In the genomic region with DNA sequence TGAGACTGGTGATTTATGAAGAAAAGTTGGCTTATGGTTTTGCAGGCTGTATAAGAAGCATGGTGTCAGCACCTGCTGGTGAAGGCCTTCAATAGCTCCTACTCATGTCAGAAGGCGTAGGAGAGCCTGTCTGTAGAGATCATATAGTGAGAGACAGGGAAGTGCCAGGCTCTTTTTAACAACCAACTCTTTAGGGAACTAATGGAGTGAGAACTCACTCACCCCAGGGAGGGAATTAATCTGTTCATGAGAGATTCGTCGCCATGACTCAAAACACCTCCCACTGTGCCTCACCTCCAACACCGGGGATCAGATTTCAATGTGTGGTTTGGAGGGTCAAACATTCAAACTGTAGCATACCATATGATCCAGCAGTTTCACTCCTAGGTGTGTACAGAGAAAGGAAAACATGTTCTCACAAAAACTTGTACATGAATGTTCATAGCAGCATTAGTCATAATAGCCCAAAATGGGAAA, we compare ENCODE assay signal across 15 cellular contexts.
DNase-seq lines count a peak whose midpoint lies in the region; TF ChIP-seq lines count a peak whose summit lies in the region.
"Had no signal": no experiment of that assay in that cellular context is flagged by ENCODE, and none has a peak within 500 bp of the region (broad histone marks: within the 10 kb centered on the region; RNA-seq: fewer than 3 reads in every experiment).

No MANE protein-coding gene starts in this region.

- DNase-seq in A673 (ENCODE audit: low spot score) = peak; percentile 77
- DNase-seq in HCEC 1CT = peak; percentile 70
- DNase-seq in RKO (ENCODE audit: low spot score) = peak; percentile 5
- peak; percentile 7 for DNase-seq in fibroblast of the aortic adventitia (ENCODE audit: low read depth)
- DNase-seq in activated CD8-positive, alpha-beta memory T cell treated with anti-CD3 and anti-CD28 coated beads for 24 hours = no peak
- DNase-seq in D341Med (ENCODE audit: low spot score) = no peak
- DNase-seq in DMS114 treated with DMSO at 0.1 percent for 48 hours (lab: John Stamatoyannopoulos, UW; ENCODE audit: unreplicated experiment) = no peak
- DNase-seq in hypothalamus (lab: John Stamatoyannopoulos, UW) = no peak
- DNase-seq: activated T-cell treated with anti-CD3 and anti-CD28 coated beads, Interleukin-2, amount 50 U/mL, for 48 hours; BE2C; cerebellar nuclear complex; GDM1; NCI-H2227 treated with DMSO at 0.1 percent for 48 hours; stimulated activated CD4-positive, alpha-beta T cell treated with anti-CD3 and anti-CD28 coated beads, Interleukin-12 subunit alpha, Interleukin-12 subunit beta, amount 100 ng/mL, for 4 hours had no signal

- POLR2A ChIA-PET in A673 (lab: Charles Lee; ENCODE audit: low non-redundant PET) = no interaction called here

- no peaks in the 10 kb centered on the region for H3K27me3 ChIP-seq in A673 (replicated peaks; ENCODE audit: insufficient read depth, low read depth, low read length, poor library complexity)
- H3K27me3 ChIP-seq: BE2C, SJCRH30 had no signal

- TF ChIP-seq CTCF in A673 (conservative IDR thresholded peaks at IDR 0.05; ENCODE audit: low read depth, low read length) (0 out of 2 replicates have a peak, but pooled peaks have one; percentile 18), fibroblast of the aortic adventitia (IDR thresholded peaks at IDR 0.05; ENCODE audit: insufficient read depth, low read length) (no peak)

- no peak overlapping the region for H3K27ac ChIP-seq in A673 (ENCODE audit: low read depth, low read length, poor library complexity, severe bottlenecking)
- H3K27ac ChIP-seq: SJCRH30 had no signal

- no peaks in the 10 kb centered on the region for H3K9me3 ChIP-seq in A673 (ENCODE audit: low read depth, low read length, poor library complexity, severe bottlenecking)
- H3K9me3 ChIP-seq: BE2C, SJCRH30 had no signal

- intact Hi-C loops in A673 (cut with micrococcal nuclease; ENCODE audit: unreplicated experiment) = no loop called here

- no TSS peak for BruUV-seq in A673 (replicated peaks; lab: Mats Ljungman, UMichigan)

- H3K4me3 ChIP-seq in A673 (ENCODE audit: low read depth, low read length, poor library complexity, severe bottlenecking) = no peak overlapping the region
- no peak overlapping the region for H3K4me3 ChIP-seq in fibroblast of the aortic adventitia (ENCODE audit: low read depth, low read length)
- H3K4me3 ChIP-seq: SJCRH30 had no signal

- CTCF ChIA-PET in A673 (lab: Charles Lee) = no interaction called here

- peaks cover 45% of the 10 kb centered on the region for H3K36me3 ChIP-seq in A673 (ENCODE audit: insufficient read depth, low read length, poor library complexity, severe bottlenecking)

- H3K4me1 ChIP-seq in A673 (ENCODE audit: insufficient read depth, low read length, poor library complexity, severe bottlenecking) = peaks cover 28% of the 10 kb centered on the region
- H3K4me1 ChIP-seq: BE2C, SJCRH30 had no signal

Comparison
In these comparisons a context has a peak if more than half of its experiments do, and no peak if none do; other contexts are left out.
1. DNase-seq: peak in A673 (single experiment), HCEC 1CT (single experiment), RKO (single experiment) and fibroblast of the aortic adventitia (single experiment); none in activated CD8-positive, alpha-beta memory T cell treated with anti-CD3 and anti-CD28 coated beads for 24 hours (single experiment), D341Med (single experiment), DMS114 treated with DMSO at 0.1 percent for 48 hours (single experiment) and hypothalamus (0 of 51).